ENCODE assay signal across 26 cellular contexts in genomic region chr6:140388815-140389214, GRCh38.
"Had no signal": no experiment of that assay in that cellular context is flagged by ENCODE, and none has a peak within 500 bp of the region (broad histone marks: within the 10 kb centered on the region; RNA-seq: fewer than 3 reads in every experiment).

No MANE protein-coding gene starts in this region.

- H3K4me1 ChIP-seq: ascending aorta, sigmoid colon, stomach, tibial nerve had no signal

- DNase-seq: activated CD4-positive, alpha-beta memory T cell treated with anti-CD3 and anti-CD28 coated beads for 36 hours; activated CD4-positive, alpha-beta T cell treated with anti-CD3 and anti-CD28 coated beads, Interleukin-2, amount 10 ng/mL, durations not matched to agents 24 days and 14 days; activated CD4-positive, CD25-positive, alpha-beta regulatory T cell treated with anti-CD3 and anti-CD28 coated beads, Interleukin-2, amount 50 U/mL, for 72 hours; activated CD8-positive, alpha-beta memory T cell treated with anti-CD3 and anti-CD28 coated beads, Interleukin-2, amount 50 U/mL, for 4 hours; activated effector memory CD4-positive, alpha-beta T cell treated with anti-CD3 and anti-CD28 coated beads, Interleukin-2, amount 50 U/mL, for 16 hours; activated naive CD4-positive, alpha-beta T cell treated with anti-CD3 and anti-CD28 coated beads, Interleukin-2, amount 10 ng/mL, durations not matched to agents 7 days and 5 days; activated naive CD8-positive, alpha-beta T cell treated with anti-CD3 and anti-CD28 coated beads, Interleukin-2, amount 10 ng/mL, durations not matched to agents 7 days and 5 days; activated T-cell treated with anti-CD3 and anti-CD28 coated beads, Interleukin-2, amount 50 U/mL, for 1 hour; cortex of kidney; effector memory CD8-positive, alpha-beta T cell; head of caudate nucleus; hippocampal formation; mucosa of descending colon; sigmoid colon; stimulated activated CD4-positive, alpha-beta T cell treated with anti-CD3 and anti-CD28 coated beads, Interleukin-1b, Interleukin-23, amount 100 ng/mL, for 48 hours; stimulated activated CD4-positive, alpha-beta T cell treated with anti-CD3 and anti-CD28 coated beads, Interleukin-4, amount 100 ng/mL, for 4 hours; stimulated activated CD8-positive, alpha-beta memory T cell treated with anti-CD3 and anti-CD28 coated beads, Interleukin-4, amount 100 ng/mL, for 48 hours; stomach; T-helper 17 cell; T1000 had no signal

- H3K36me3 ChIP-seq: ascending aorta, sigmoid colon, stomach, tibial nerve had no signal

- H3K27ac ChIP-seq: ascending aorta, sigmoid colon, stomach, tibial nerve had no signal

- ATAC-seq: effector memory CD8-positive, alpha-beta T cell; mucosa of descending colon; natural killer cell treated with Interleukin-12 subunit alpha and Interleukin-12 subunit beta and Interleukin-15 and Interleukin-18, amount 100 ng/mL, for 72 hours; stimulated activated memory B cell treated with anti-CD40 and anti-IgM and Interleukin-4, amounts not matched to agents 10 μg/mL and 1 μg/mL and 100 μg/mL, for 72 hours; T-helper 17 cell had no signal

- H3K27me3 ChIP-seq: ascending aorta, sigmoid colon, stomach, tibial nerve had no signal

- FAIRE-seq: endothelial cell of umbilical vein had no signal

- H3K9me3 ChIP-seq: ascending aorta had no signal

- H3K4me2 ChIP-seq: smooth muscle cell had no signal

- H3K4me3 ChIP-seq: ascending aorta, mucosa of descending colon, sigmoid colon, smooth muscle cell, stomach, tibial nerve had no signal
